In genomic region chr13:112118451-112119064, GRCh38 we compare ENCODE assay signal across 28 cellular contexts. TPM values are rescaled to one million over a fixed set of nuclear protein-coding genes. Genes with fewer than 3 reads are reported as not detected.
"Had no signal": no experiment of that assay in that cellular context is flagged by ENCODE, and none has a peak within 500 bp of the region (broad histone marks: within the 10 kb centered on the region; RNA-seq: fewer than 3 reads in every experiment).

No MANE protein-coding gene starts in this region.

- H3K27me3 ChIP-seq: ascending aorta, transverse colon had no signal

- H3K4me1 ChIP-seq: ascending aorta, left lung, parathyroid adenoma, psoas muscle had no signal

- H3K36me3 Mint-ChIP-seq: activated CD8-positive, alpha-beta memory T cell treated with anti-CD3 and anti-CD28 coated beads, Interleukin-2, amount 10 ng/mL, durations not matched to agents 7 days and 5 days; activated naive CD4-positive, alpha-beta T cell treated with anti-CD3 and anti-CD28 coated beads, Interleukin-2, amount 10 ng/mL, durations not matched to agents 7 days and 5 days; activated naive CD8-positive, alpha-beta T cell treated with anti-CD3 and anti-CD28 coated beads, Interleukin-2, amount 10 ng/mL, durations not matched to agents 7 days and 5 days; brain; mesothelial cell of epicardium; naive B cell had no signal

- H3K27ac Mint-ChIP-seq: activated B cell treated with CpG ODN at 0.5 μM for 24 hours; activated CD8-positive, alpha-beta memory T cell treated with anti-CD3 and anti-CD28 coated beads, Interleukin-2, amount 10 ng/mL, durations not matched to agents 7 days and 5 days; activated CD8-positive, alpha-beta T cell treated with anti-CD3 and anti-CD28 coated beads, Interleukin-2, amount 10 ng/mL, durations not matched to agents 7 days and 5 days; activated naive CD4-positive, alpha-beta T cell treated with anti-CD3 and anti-CD28 coated beads, Interleukin-2, amount 10 ng/mL, durations not matched to agents 7 days and 5 days; activated naive CD8-positive, alpha-beta T cell treated with anti-CD3 and anti-CD28 coated beads, Interleukin-2, amount 10 ng/mL, durations not matched to agents 7 days and 5 days; activated T-cell treated with anti-CD3 and anti-CD28 coated beads, Interleukin-2, amount 50 U/mL, for 72 hours; mesothelial cell of epicardium; nephron progenitor cell; T-helper 17 cell had no signal

- H3K9ac ChIP-seq: parathyroid adenoma had no signal

- H3K9me3 Mint-ChIP-seq: activated B cell treated with CpG ODN at 0.5 μM for 24 hours; activated naive CD4-positive, alpha-beta T cell treated with anti-CD3 and anti-CD28 coated beads, Interleukin-2, amount 10 ng/mL, durations not matched to agents 7 days and 5 days; activated naive CD8-positive, alpha-beta T cell treated with anti-CD3 and anti-CD28 coated beads, Interleukin-2, amount 10 ng/mL, durations not matched to agents 7 days and 5 days; activated T-cell treated with anti-CD3 and anti-CD28 coated beads, Interleukin-2, amount 50 U/mL, for 72 hours; mesothelial cell of epicardium; nephron progenitor cell had no signal

- H3K36me3 ChIP-seq: ascending aorta, cardiac muscle cell, left lung, transverse colon had no signal

- H3K9me3 ChIP-seq: ascending aorta, left lung, psoas muscle, transverse colon had no signal

- H3K27ac ChIP-seq: ascending aorta, cardiac muscle cell, left lung, parathyroid adenoma, psoas muscle, transverse colon had no signal

- H3K4me3 ChIP-seq: ascending aorta, cardiac muscle cell, left lung, psoas muscle, smooth muscle cell, transverse colon had no signal

- H3K4me1 Mint-ChIP-seq: activated B cell treated with CpG ODN at 0.5 μM for 24 hours; activated naive CD4-positive, alpha-beta T cell treated with anti-CD3 and anti-CD28 coated beads, Interleukin-2, amount 10 ng/mL, durations not matched to agents 7 days and 5 days; mesothelial cell of epicardium; naive B cell; T-helper 17 cell had no signal

- H3K4me3 Mint-ChIP-seq: activated B cell treated with CpG ODN at 0.5 μM for 24 hours; activated CD8-positive, alpha-beta memory T cell treated with anti-CD3 and anti-CD28 coated beads, Interleukin-2, amount 10 ng/mL, durations not matched to agents 7 days and 5 days; activated CD8-positive, alpha-beta T cell treated with anti-CD3 and anti-CD28 coated beads, Interleukin-2, amount 10 ng/mL, durations not matched to agents 7 days and 5 days; activated naive CD4-positive, alpha-beta T cell treated with anti-CD3 and anti-CD28 coated beads, Interleukin-2, amount 10 ng/mL, durations not matched to agents 7 days and 5 days; activated naive CD8-positive, alpha-beta T cell treated with anti-CD3 and anti-CD28 coated beads, Interleukin-2, amount 10 ng/mL, durations not matched to agents 7 days and 5 days; activated T-cell treated with anti-CD3 and anti-CD28 coated beads, Interleukin-2, amount 50 U/mL, for 72 hours; brain; mesothelial cell of epicardium; nephron progenitor cell; T-helper 17 cell had no signal

- DNase-seq: activated B cell treated with CpG ODN at 0.5 μM for 24 hours; activated CD8-positive, alpha-beta memory T cell treated with anti-CD3 and anti-CD28 coated beads, Interleukin-2, amount 10 ng/mL, durations not matched to agents 7 days and 5 days; activated CD8-positive, alpha-beta T cell treated with anti-CD3 and anti-CD28 coated beads, Interleukin-2, amount 10 ng/mL, durations not matched to agents 7 days and 5 days; activated naive CD4-positive, alpha-beta T cell treated with anti-CD3 and anti-CD28 coated beads, Interleukin-2, amount 10 ng/mL, durations not matched to agents 7 days and 5 days; activated naive CD8-positive, alpha-beta T cell treated with anti-CD3 and anti-CD28 coated beads, Interleukin-2, amount 10 ng/mL, durations not matched to agents 7 days and 5 days; activated T-cell treated with anti-CD3 and anti-CD28 coated beads, Interleukin-2, amount 50 U/mL, for 72 hours; cortex of kidney; foreskin melanocyte; naive B cell; nephron progenitor cell; nucleus accumbens; stimulated activated CD4-positive, alpha-beta T cell treated with anti-CD3 and anti-CD28 coated beads, Interleukin-15, amount 100 ng/mL, for 24 hours; stimulated activated CD4-positive, alpha-beta T cell treated with anti-CD3 and anti-CD28 coated beads, Interleukin-2, amount 100 ng/mL, for 24 hours; stimulated activated naive CD4-positive, alpha-beta T cell; T-helper 17 cell; T1000; transverse colon had no signal

RNA-seq across cellular contexts. Expression of gene SOX1, which starts 51.6 kb away (rescaled TPM):
- total RNA-seq: activated B cell treated with CpG ODN at 0.5 μM for 24 hours; activated CD8-positive, alpha-beta memory T cell treated with anti-CD3 and anti-CD28 coated beads, Interleukin-2, amount 10 ng/mL, durations not matched to agents 7 days and 5 days; activated CD8-positive, alpha-beta T cell treated with anti-CD3 and anti-CD28 coated beads, Interleukin-2, amount 10 ng/mL, durations not matched to agents 7 days and 5 days; activated naive CD8-positive, alpha-beta T cell treated with anti-CD3 and anti-CD28 coated beads, Interleukin-2, amount 10 ng/mL, durations not matched to agents 7 days and 5 days; ascending aorta; cardiac muscle cell; esophagus mucosa; left lung; lung microvascular endothelial cell; mesothelial cell of epicardium; psoas muscle; smooth muscle cell; T-helper 17 cell; transverse colon; urinary bladder had no signal
- polyA plus RNA-seq: cardiac muscle cell, psoas muscle, smooth muscle cell, urinary bladder had no signal
